25 cellular contexts compared by ENCODE assay signal in the genomic region with DNA sequence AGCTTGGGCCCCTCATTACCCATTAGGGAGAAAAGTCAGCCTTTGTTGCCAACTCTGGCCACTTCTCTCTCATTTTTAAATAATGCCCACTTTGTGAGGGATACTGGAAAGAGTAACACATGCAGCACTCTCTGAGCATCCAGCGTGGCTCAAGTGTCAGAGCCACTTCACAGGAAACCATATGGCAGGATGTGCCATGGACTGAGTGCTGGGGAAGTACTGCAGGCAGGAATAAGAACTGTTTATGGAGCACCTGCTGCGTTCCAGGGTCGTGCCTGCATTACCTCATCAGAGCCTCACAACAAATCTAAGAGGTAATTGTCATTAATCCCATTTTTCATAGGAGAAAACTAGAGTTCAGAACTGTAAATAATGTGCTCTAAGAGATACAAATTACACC. TPM values are rescaled to one million over a fixed set of nuclear protein-coding genes. Genes with fewer than 3 reads are reported as not detected.
"Had no signal": no experiment of that assay in that cellular context is flagged by ENCODE, and none has a peak within 500 bp of the region (broad histone marks: within the 10 kb centered on the region; RNA-seq: fewer than 3 reads in every experiment).

No MANE protein-coding gene starts in this region.

- ATAC-seq: activated CD4-positive, alpha-beta T cell treated with anti-CD3 and anti-CD28 coated beads for 36 hours; activated CD8-positive, alpha-beta memory T cell treated with anti-CD3 and anti-CD28 coated beads, Interleukin-2, amount 10 ng/mL, durations not matched to agents 7 days and 5 days; activated CD8-positive, alpha-beta T cell treated with anti-CD3 and anti-CD28 coated beads, Interleukin-2, amount 10 ng/mL, durations not matched to agents 7 days and 5 days; activated T-cell treated with anti-CD3 and anti-CD28 coated beads, Interleukin-2, amount 50 U/mL, for 72 hours; effector memory CD8-positive, alpha-beta T cell; gastrocnemius medialis; heart left ventricle; T-helper 17 cell had no signal

- H3K27ac Mint-ChIP-seq: activated CD4-positive, alpha-beta memory T cell treated with anti-CD3 and anti-CD28 coated beads for 36 hours; activated CD4-positive, alpha-beta T cell treated with anti-CD3 and anti-CD28 coated beads for 36 hours; activated CD4-positive, alpha-beta T cell treated with anti-CD3 and anti-CD28 coated beads, Interleukin-2, amount 10 ng/mL, durations not matched to agents 24 days and 14 days; activated CD8-positive, alpha-beta memory T cell treated with anti-CD3 and anti-CD28 coated beads, Interleukin-2, amount 10 ng/mL, durations not matched to agents 7 days and 5 days; activated CD8-positive, alpha-beta T cell treated with anti-CD3 and anti-CD28 coated beads, Interleukin-2, amount 10 ng/mL, durations not matched to agents 7 days and 5 days; activated naive CD4-positive, alpha-beta T cell treated with anti-CD3 and anti-CD28 coated beads, Interleukin-2, amount 10 ng/mL, durations not matched to agents 7 days and 5 days; activated naive CD8-positive, alpha-beta T cell treated with anti-CD3 and anti-CD28 coated beads, Interleukin-2, amount 10 ng/mL, durations not matched to agents 7 days and 5 days; activated T-cell treated with anti-CD3 and anti-CD28 coated beads, Interleukin-2, amount 50 U/mL, for 72 hours; effector memory CD8-positive, alpha-beta T cell; T-helper 17 cell had no signal

- H3K27me3 Mint-ChIP-seq: activated CD8-positive, alpha-beta memory T cell treated with anti-CD3 and anti-CD28 coated beads, Interleukin-2, amount 10 ng/mL, durations not matched to agents 7 days and 5 days had no signal

- H3K4me1 Mint-ChIP-seq: activated CD4-positive, alpha-beta T cell treated with anti-CD3 and anti-CD28 coated beads for 36 hours; activated CD4-positive, alpha-beta T cell treated with anti-CD3 and anti-CD28 coated beads, Interleukin-2, amount 10 ng/mL, durations not matched to agents 24 days and 14 days; activated CD8-positive, alpha-beta memory T cell treated with anti-CD3 and anti-CD28 coated beads, Interleukin-2, amount 10 ng/mL, durations not matched to agents 7 days and 5 days; activated naive CD4-positive, alpha-beta T cell treated with anti-CD3 and anti-CD28 coated beads, Interleukin-2, amount 10 ng/mL, durations not matched to agents 7 days and 5 days; activated naive CD8-positive, alpha-beta T cell treated with anti-CD3 and anti-CD28 coated beads, Interleukin-2, amount 10 ng/mL, durations not matched to agents 7 days and 5 days; central memory CD8-positive, alpha-beta T cell had no signal

- H3K4me3 Mint-ChIP-seq: activated CD4-positive, alpha-beta memory T cell treated with anti-CD3 and anti-CD28 coated beads for 36 hours; activated CD4-positive, alpha-beta T cell treated with anti-CD3 and anti-CD28 coated beads for 36 hours; activated CD4-positive, alpha-beta T cell treated with anti-CD3 and anti-CD28 coated beads, Interleukin-2, amount 10 ng/mL, durations not matched to agents 24 days and 14 days; activated CD8-positive, alpha-beta memory T cell treated with anti-CD3 and anti-CD28 coated beads, Interleukin-2, amount 10 ng/mL, durations not matched to agents 7 days and 5 days; activated CD8-positive, alpha-beta T cell treated with anti-CD3 and anti-CD28 coated beads, Interleukin-2, amount 10 ng/mL, durations not matched to agents 7 days and 5 days; activated naive CD4-positive, alpha-beta T cell treated with anti-CD3 and anti-CD28 coated beads, Interleukin-2, amount 10 ng/mL, durations not matched to agents 7 days and 5 days; activated naive CD8-positive, alpha-beta T cell treated with anti-CD3 and anti-CD28 coated beads, Interleukin-2, amount 10 ng/mL, durations not matched to agents 7 days and 5 days; activated T-cell treated with anti-CD3 and anti-CD28 coated beads, Interleukin-2, amount 50 U/mL, for 72 hours; brain; central memory CD8-positive, alpha-beta T cell; effector memory CD8-positive, alpha-beta T cell; T-helper 17 cell had no signal

- DNase-seq: activated CD4-positive, CD25-positive, alpha-beta regulatory T cell; activated CD8-positive, alpha-beta memory T cell treated with anti-CD3 and anti-CD28 coated beads, Interleukin-2, amount 10 ng/mL, durations not matched to agents 7 days and 5 days; activated gamma-delta T cell; activated naive CD4-positive, alpha-beta T cell; cortex of kidney; effector CD4-positive, alpha-beta T cell; effector memory CD8-positive, alpha-beta T cell; foreskin keratinocyte; gastrocnemius medialis; heart left ventricle; T-helper 1 cell; T-helper 17 cell had no signal

- H3K36me3 Mint-ChIP-seq: activated CD4-positive, alpha-beta memory T cell treated with anti-CD3 and anti-CD28 coated beads for 36 hours; activated CD8-positive, alpha-beta memory T cell treated with anti-CD3 and anti-CD28 coated beads, Interleukin-2, amount 10 ng/mL, durations not matched to agents 7 days and 5 days; activated naive CD4-positive, alpha-beta T cell treated with anti-CD3 and anti-CD28 coated beads, Interleukin-2, amount 10 ng/mL, durations not matched to agents 7 days and 5 days; activated naive CD8-positive, alpha-beta T cell treated with anti-CD3 and anti-CD28 coated beads, Interleukin-2, amount 10 ng/mL, durations not matched to agents 7 days and 5 days; brain had no signal

- H3K9me3 Mint-ChIP-seq: activated CD4-positive, alpha-beta T cell treated with anti-CD3 and anti-CD28 coated beads, Interleukin-2, amount 10 ng/mL, durations not matched to agents 24 days and 14 days; activated naive CD8-positive, alpha-beta T cell treated with anti-CD3 and anti-CD28 coated beads, Interleukin-2, amount 10 ng/mL, durations not matched to agents 7 days and 5 days; activated T-cell treated with anti-CD3 and anti-CD28 coated beads, Interleukin-2, amount 50 U/mL, for 72 hours; brain; central memory CD8-positive, alpha-beta T cell; effector memory CD8-positive, alpha-beta T cell had no signal

RNA-seq across cellular contexts. Expression of gene SLC6A1, which starts 49.7 kb away (rescaled TPM):
- total RNA-seq: activated CD4-positive, alpha-beta memory T cell treated with anti-CD3 and anti-CD28 coated beads for 36 hours; activated CD4-positive, alpha-beta T cell treated with anti-CD3 and anti-CD28 coated beads for 36 hours; activated CD4-positive, alpha-beta T cell treated with anti-CD3 and anti-CD28 coated beads, Interleukin-2, amount 10 ng/mL, durations not matched to agents 24 days and 14 days; activated CD8-positive, alpha-beta memory T cell treated with anti-CD3 and anti-CD28 coated beads for 36 hours; activated CD8-positive, alpha-beta memory T cell treated with anti-CD3 and anti-CD28 coated beads, Interleukin-2, amount 10 ng/mL, durations not matched to agents 7 days and 5 days; activated CD8-positive, alpha-beta T cell treated with anti-CD3 and anti-CD28 coated beads, Interleukin-2, amount 10 ng/mL, durations not matched to agents 7 days and 5 days; activated naive CD4-positive, alpha-beta T cell treated with anti-CD3 and anti-CD28 coated beads, Interleukin-2, amount 50 U/mL, for 72 hours; activated naive CD8-positive, alpha-beta T cell treated with anti-CD3 and anti-CD28 coated beads, Interleukin-2, amount 10 ng/mL, durations not matched to agents 7 days and 5 days; activated T-cell treated with anti-CD3 and anti-CD28 coated beads, Interleukin-2, amount 50 U/mL, for 72 hours; cardiac muscle cell; dermis blood vessel endothelial cell; foreskin keratinocyte; T-helper 17 cell had no signal
